8 cellular contexts compared by ENCODE assay signal in genomic region chr19:53132231-53132991, GRCh38. TPM values are rescaled to one million over a fixed set of nuclear protein-coding genes. Genes with fewer than 3 reads are reported as not detected.
A peak's percentile ranks its signal among the peaks of the same experiment; 100 is the strongest.
DNase-seq lines count a peak whose midpoint lies in the region; ATAC-seq, FAIRE-seq and TF ChIP-seq lines count a peak whose summit lies in the region.

TSS of gene ZNF415 (minus strand) at chr19:53132910. CDS start at chr19:53122676, 10,234 bp downstream.

- H3K27me3 Mint-ChIP-seq in activated CD8-positive, alpha-beta T cell treated with anti-CD3 and anti-CD28 coated beads, Interleukin-2, amount 10 ng/mL, durations not matched to agents 7 days and 5 days (ENCODE audit: low read depth) = peaks cover 4% of the 10 kb centered on the region
- H3K27me3 Mint-ChIP-seq in memory B cell = peaks cover 11% of the 10 kb centered on the region

- peak within 1 kb of the TSS; percentile 73 to 91 (median 82) for H3K4me2 ChIP-seq in BLaER1 treated with 17β-estradiol and CSF1 and Interleukin-3, amounts not matched to agents 10 nM and 100 nM
- H3K4me2 ChIP-seq in endothelial cell of umbilical vein (ENCODE audit: insufficient read depth, low read length) = peak within 1 kb of the TSS; percentile 41

- peaks cover 47% of the 10 kb centered on the region for H3K9me3 Mint-ChIP-seq in activated CD8-positive, alpha-beta T cell treated with anti-CD3 and anti-CD28 coated beads, Interleukin-2, amount 10 ng/mL, durations not matched to agents 7 days and 5 days (ENCODE audit: insufficient read depth)
- H3K9me3 Mint-ChIP-seq in memory B cell = peaks cover 21% of the 10 kb centered on the region

- DNase-seq in M059J (ENCODE audit: low read depth) (peak; percentile 75), endothelial cell of umbilical vein (ENCODE audit: low read depth, low spot score) (peak; percentile 35), memory B cell (ENCODE audit: low spot score in 2 of 2) (peak; percentile 33 to 34), NCI-H2107 (lab: John Stamatoyannopoulos, UW) (no peak)
- DNase-seq in activated CD8-positive, alpha-beta T cell treated with anti-CD3 and anti-CD28 coated beads, Interleukin-2, amount 10 ng/mL, durations not matched to agents 7 days and 5 days = peak; percentile 76
- DNase-seq in stimulated activated CD4-positive, alpha-beta T cell treated with anti-CD3 and anti-CD28 coated beads, Interleukin-4, amount 100 ng/mL, for 48 hours (ENCODE audit: low read depth in 2 of 2) = peak; percentile 10 to 19

- peaks cover 17% of the 10 kb centered on the region for H3K4me1 Mint-ChIP-seq in activated CD8-positive, alpha-beta T cell treated with anti-CD3 and anti-CD28 coated beads, Interleukin-2, amount 10 ng/mL, durations not matched to agents 7 days and 5 days (ENCODE audit: low read depth)
- H3K4me1 Mint-ChIP-seq in memory B cell = peaks cover 9% of the 10 kb centered on the region

- peak; percentile 72 for ATAC-seq in activated CD8-positive, alpha-beta T cell treated with anti-CD3 and anti-CD28 coated beads, Interleukin-2, amount 10 ng/mL, durations not matched to agents 7 days and 5 days
- ATAC-seq in memory B cell (ENCODE audit: low read depth) (peak; percentile 74), GM19328 (IDR thresholded peaks at IDR 0.05; ENCODE audit: unreplicated experiment) (no peak)

- H3K4me3 ChIP-seq in BLaER1 treated with 17β-estradiol and CSF1 and Interleukin-3, amounts not matched to agents 10 nM and 100 nM = peak within 1 kb of the TSS; percentile 62 to 75 (median 66)
- H3K4me3 ChIP-seq in endothelial cell of umbilical vein (replicated peaks in 1 of 3; ENCODE audit: insufficient read depth in 1 of 3, low read depth in 1 of 3, low read length in 3 of 3) = peak within 1 kb of the TSS in 1 of 3 experiments; percentile 35

- peak within 1 kb of the TSS; percentile 60 for H3K27ac Mint-ChIP-seq in activated CD8-positive, alpha-beta T cell treated with anti-CD3 and anti-CD28 coated beads, Interleukin-2, amount 10 ng/mL, durations not matched to agents 7 days and 5 days
- peak within 1 kb of the TSS; percentile 45 for H3K27ac Mint-ChIP-seq in memory B cell

- no peaks in the 10 kb centered on the region for H3K27me3 ChIP-seq in BLaER1 treated with 17β-estradiol and CSF1 and Interleukin-3, amounts not matched to agents 10 nM and 100 nM
- H3K27me3 ChIP-seq in endothelial cell of umbilical vein (ENCODE audit: control insufficient read depth in 2 of 2, insufficient read depth in 2 of 2, low read length in 2 of 2) = no peaks in the 10 kb centered on the region

- H2AFZ ChIP-seq in endothelial cell of umbilical vein (ENCODE audit: low read depth, low read length) = peak within 1 kb of the TSS; percentile 32

- H3K9me3 ChIP-seq in BLaER1 treated with 17β-estradiol and CSF1 and Interleukin-3, amounts not matched to agents 10 nM and 100 nM (replicated peaks in 1 of 11) = peaks cover 21 to 41% (median 27%) of the 10 kb centered on the region in 11 experiments; a peak in 20 of 22 replicates
- no peaks in the 10 kb centered on the region for H3K9me3 ChIP-seq in endothelial cell of umbilical vein (replicated peaks; ENCODE audit: control insufficient read depth, insufficient read depth, low read length)

- TF ChIP-seq POLR2A in endothelial cell of umbilical vein (IDR thresholded peaks at IDR 0.05; ENCODE audit: low read depth, low read length) = no peak

- H3K79me2 ChIP-seq in endothelial cell of umbilical vein (ENCODE audit: control insufficient read depth, insufficient read depth, low read length) = no peaks in the 10 kb centered on the region

- no peak for TF ChIP-seq CTCF in endothelial cell of umbilical vein (IDR thresholded peaks at IDR 0.05; ENCODE audit: extremely low read depth in 1 of 2, insufficient read depth in 1 of 2, low read depth in 1 of 2, low read length in 2 of 2)

- H3K36me3 Mint-ChIP-seq in activated CD8-positive, alpha-beta T cell treated with anti-CD3 and anti-CD28 coated beads, Interleukin-2, amount 10 ng/mL, durations not matched to agents 7 days and 5 days (ENCODE audit: low read depth) = peaks cover 32% of the 10 kb centered on the region
- H3K36me3 Mint-ChIP-seq in memory B cell = peaks cover 19% of the 10 kb centered on the region

- dilution Hi-C loops in endothelial cell of umbilical vein (cut with MboI; ENCODE audit: extremely low pct_ligation_motif_present, low sequenced_read_pairs) = no loop called here

- peak within 1 kb of the TSS; percentile 71 for H3K4me3 Mint-ChIP-seq in activated CD8-positive, alpha-beta T cell treated with anti-CD3 and anti-CD28 coated beads, Interleukin-2, amount 10 ng/mL, durations not matched to agents 7 days and 5 days
- peak within 1 kb of the TSS; percentile 81 for H3K4me3 Mint-ChIP-seq in memory B cell

- FAIRE-seq in endothelial cell of umbilical vein (lab: Jason Lieb, UNC) = no peak

- peak within 1 kb of the TSS; percentile 70 to 83 (median 79) for H3K9ac ChIP-seq in BLaER1 treated with 17β-estradiol and CSF1 and Interleukin-3, amounts not matched to agents 10 nM and 100 nM
- H3K9ac ChIP-seq in endothelial cell of umbilical vein (replicated peaks; ENCODE audit: extremely low read depth, insufficient read depth, low read length) = no peak within 1 kb of the TSS

- H3K27ac ChIP-seq in BLaER1 treated with 17β-estradiol and CSF1 and Interleukin-3, amounts not matched to agents 10 nM and 100 nM = peak within 1 kb of the TSS; percentile 63 to 79 (median 70)
- no peak within 1 kb of the TSS for H3K27ac ChIP-seq in endothelial cell of umbilical vein (ENCODE audit: insufficient read depth, low read depth, low read length)

- peaks cover 0 to 11% (median 3%) of the 10 kb centered on the region in 11 experiments; a peak in 3 of 22 replicates for H3K36me3 ChIP-seq in BLaER1 treated with 17β-estradiol and CSF1 and Interleukin-3, amounts not matched to agents 10 nM and 100 nM
- H3K36me3 ChIP-seq in endothelial cell of umbilical vein (ENCODE audit: control insufficient read depth in 2 of 2, extremely low read depth in 1 of 2, insufficient read depth in 2 of 2, low read length in 2 of 2) = no peaks in the 10 kb centered on the region

- no peaks in the 10 kb centered on the region for H3K9me1 ChIP-seq in endothelial cell of umbilical vein (replicated peaks; ENCODE audit: control insufficient read depth, extremely low read depth, insufficient read depth, low read length)

- no peaks in the 10 kb centered on the region for H4K20me1 ChIP-seq in BLaER1 treated with 17β-estradiol and CSF1 and Interleukin-3, amounts not matched to agents 10 nM and 100 nM
- no peaks in the 10 kb centered on the region for H4K20me1 ChIP-seq in endothelial cell of umbilical vein (replicated peaks; ENCODE audit: control insufficient read depth, extremely low read depth, insufficient read depth, low read length)

- H3K4me1 ChIP-seq in BLaER1 treated with 17β-estradiol and CSF1 and Interleukin-3, amounts not matched to agents 10 nM and 100 nM = peaks cover 8 to 17% (median 12%) of the 10 kb centered on the region in 10 experiments; a peak in 18 of 20 replicates
- no peaks in the 10 kb centered on the region for H3K4me1 ChIP-seq in endothelial cell of umbilical vein (ENCODE audit: control insufficient read depth, extremely low read depth, insufficient read depth, low read length)

- intact Hi-C loops in endothelial cell of umbilical vein (cut with micrococcal nuclease) = no loop called here

- POLR2A ChIA-PET in activated CD8-positive, alpha-beta T cell treated with anti-CD3 and anti-CD28 coated beads, Interleukin-2, amount 10 ng/mL, durations not matched to agents 7 days and 5 days (lab: Charles Lee) = no interaction called here
- POLR2A ChIA-PET in endothelial cell of umbilical vein (lab: Charles Lee) = no interaction called here

- no TSS peak for BruUV-seq in endothelial cell of umbilical vein (replicated peaks; lab: Mats Ljungman, UMichigan)

- CTCF ChIA-PET in activated CD8-positive, alpha-beta T cell treated with anti-CD3 and anti-CD28 coated beads, Interleukin-2, amount 10 ng/mL, durations not matched to agents 7 days and 5 days (lab: Charles Lee) = no interaction called here
- CTCF ChIA-PET in endothelial cell of umbilical vein (lab: Charles Lee) = no interaction called here

TF ChIP-seq in endothelial cell of umbilical vein, 7 proteins besides CTCF, POLR2A, EP300 and RAD21:
- TF ChIP-seq GATA2 (IDR thresholded peaks at IDR 0.05; ENCODE audit: insufficient read depth, insufficient read length, low read depth, low read length) (no peak), POLR2AphosphoS5 (IDR thresholded peaks at IDR 0.05; ENCODE audit: insufficient read depth, low read depth, low read length) (no peak), JUN (IDR thresholded peaks at IDR 0.05; ENCODE audit: borderline replicate concordance, insufficient read depth, insufficient read length, low read depth) (no peak), MYC (IDR thresholded peaks at IDR 0.05; ENCODE audit: low read depth, low read length) (no peak), EZH2 (IDR thresholded peaks at IDR 0.05; ENCODE audit: borderline replicate concordance, low read depth, low read length, severe bottlenecking) (no peak), MAX (IDR thresholded peaks at IDR 0.05; ENCODE audit: insufficient read depth, insufficient read length) (no peak), FOS (IDR thresholded peaks at IDR 0.05; ENCODE audit: borderline replicate concordance, insufficient read depth, low read length) (no peak)

RNA-seq across cellular contexts. Expression of gene ZNF415, which starts in this region (rescaled TPM):
- total RNA-seq in M059J (2014; rRNA removed; shearing (Covaris generic)) = 4.8 and 8.4 TPM in 2 replicates
- 1 to 10 TPM; 1.4 to 1.9 TPM for total RNA-seq in activated CD8-positive, alpha-beta T cell treated with anti-CD3 and anti-CD28 coated beads, Interleukin-2, amount 10 ng/mL, durations not matched to agents 7 days and 5 days
- total RNA-seq in endothelial cell of umbilical vein = 0.69 TPM in 1 of 2 replicates, not detected in the other
- polyA plus RNA-seq in endothelial cell of umbilical vein = 0.30 and 0.48 TPM in 2 replicates
- 0.38 and 0.53 TPM in 2 replicates for polyA plus RNA-seq in endothelial cell of umbilical vein (2011; cell fraction: cytosol; rRNA removed)
- 0.41 and 0.55 TPM in 2 replicates for polyA plus RNA-seq in endothelial cell of umbilical vein (2011; cell fraction: nucleus; rRNA removed)
- 0.30 and 0.40 TPM in 2 replicates for polyA plus RNA-seq in endothelial cell of umbilical vein (2012)
- polyA minus RNA-seq in endothelial cell of umbilical vein = 1.0 TPM in 1 of 2 replicates, not detected in the other
- not detected for polyA minus RNA-seq in endothelial cell of umbilical vein (2011; cell fraction: cytosol; rRNA and poly(A)+ RNA removed)
- polyA minus RNA-seq in endothelial cell of umbilical vein (2011; cell fraction: nucleus; rRNA and poly(A)+ RNA removed) = 0.24 and 0.58 TPM in 2 replicates
